Comparison of ENCODE assay signal across 10 cellular contexts in genomic region chr14:77738559-77739250, GRCh38. TPM values are rescaled to one million over a fixed set of nuclear protein-coding genes. Genes with fewer than 3 reads are reported as not detected.
DNase-seq lines count a peak whose midpoint lies in the region; ATAC-seq, FAIRE-seq and TF ChIP-seq lines count a peak whose summit lies in the region.
"Had no signal": no experiment of that assay in that cellular context is flagged by ENCODE, and none has a peak within 500 bp of the region (broad histone marks: within the 10 kb centered on the region; RNA-seq: fewer than 3 reads in every experiment).

No MANE protein-coding gene starts in this region.

- 95% methylated on average over 7 of the region's 7 CpGs for WGBS in smooth muscle cell (ENCODE audit: low lambda C conversion rate)

- H3K36me3 ChIP-seq in smooth muscle cell (ENCODE audit: low read depth) (peaks cover 33% of the 10 kb centered on the region), kidney (ENCODE audit: control insufficient read depth in 1 of 2, insufficient read depth in 2 of 2, low read length in 2 of 2) (peaks cover 27 to 38% of the 10 kb centered on the region in 2 donors)

- H3K27me3 ChIP-seq in smooth muscle cell (ENCODE audit: low read depth), result no peaks in the 10 kb centered on the region

- H2AFZ ChIP-seq in smooth muscle cell (ENCODE audit: low read depth), result no peak overlapping the region

- intact Hi-C loops in left ventricle myocardium superior (cut with micrococcal nuclease) (no loop called here), kidney (cut with DNase I) (no loop called here)

- H3K27ac ChIP-seq in smooth muscle cell (ENCODE audit: low read depth) (no peak overlapping the region), kidney (ENCODE audit: low read depth in 2 of 2, low read length in 2 of 2) (no peak overlapping the region)

- H3K9me3 ChIP-seq in smooth muscle cell (replicated peaks; ENCODE audit: low read depth) (no peaks in the 10 kb centered on the region), kidney (ENCODE audit: control insufficient read depth in 1 of 2, low read length in 2 of 2) (no peaks in the 10 kb centered on the region)

- no peaks in the 10 kb centered on the region for H3F3A ChIP-seq in smooth muscle cell (ENCODE audit: low read depth)

- TF ChIP-seq CTCF in smooth muscle cell (IDR thresholded peaks at IDR 0.05; ENCODE audit: borderline replicate concordance, insufficient read depth, poor library complexity, severe bottlenecking) (no peak), kidney (IDR thresholded peaks at IDR 0.05; ENCODE audit: borderline replicate concordance, extremely low read depth, insufficient read depth) (no peak)

- no peak overlapping the region for H3K4me2 ChIP-seq in smooth muscle cell

- H4K20me1 ChIP-seq in smooth muscle cell (ENCODE audit: low read depth), result peaks cover 41% of the 10 kb centered on the region

- FAIRE-seq in kidney (lab: Jason Lieb, UNC), result no peak

- H3K4me1 ChIP-seq in smooth muscle cell (ENCODE audit: low read depth), result no peaks in the 10 kb centered on the region
- H3K4me1 ChIP-seq in kidney (ENCODE audit: control insufficient read depth in 1 of 2, insufficient read depth in 1 of 2, low read depth in 1 of 2, low read length in 2 of 2), result no peaks in the 10 kb centered on the region

- DNase-seq in AG08395 (ENCODE audit: low spot score) (peak; percentile 7), left ventricle myocardium superior (peak; percentile 35), smooth muscle cell (lab: John Stamatoyannopoulos, UW; ENCODE audit: unreplicated experiment) (no peak), kidney (no peak)
- DNase-seq in activated CD4-positive, alpha-beta T cell treated with anti-CD3 and anti-CD28 coated beads, Interleukin-2, amount 50 U/mL, for 48 hours, result peak; percentile 26 to 41
- no peak for DNase-seq in stimulated activated CD4-positive, alpha-beta T cell treated with anti-CD3 and anti-CD28 coated beads, Interleukin-1b, Interleukin-23, amount 100 ng/mL, for 48 hours
- DNase-seq: DMS 273 treated with DMSO at 0.1 percent for 48 hours, NCI-H1105 treated with DMSO at 0.1 percent for 48 hours had no signal

- H3K4me3 ChIP-seq in smooth muscle cell, result no peak overlapping the region
- no peak overlapping the region for H3K4me3 ChIP-seq in kidney (ENCODE audit: low read length in 2 of 2)

- no peak overlapping the region for H3K9ac ChIP-seq in smooth muscle cell (ENCODE audit: low read depth)
- H3K9ac ChIP-seq in kidney (ENCODE audit: low read length in 2 of 2), result no peak overlapping the region

- peak; percentile 88 for ATAC-seq in GM18499 (IDR thresholded peaks at IDR 0.05; ENCODE audit: insufficient read depth, unreplicated experiment)
- peak; percentile 61 for ATAC-seq in left ventricle myocardium superior
- no peak for ATAC-seq in HG03045 (IDR thresholded peaks at IDR 0.05; ENCODE audit: unreplicated experiment)

- peaks cover 29% of the 10 kb centered on the region for H3K79me2 ChIP-seq in smooth muscle cell (ENCODE audit: low read depth)

RNA-seq across cellular contexts. Expression of gene SNW1, which starts 22.3 kb away (rescaled TPM):
- total RNA-seq in left ventricle myocardium superior (49.8 TPM), smooth muscle cell (51.6 and 88.2 TPM in 2 replicates), kidney (63.9 TPM)
- polyA plus RNA-seq in smooth muscle cell (58.4 and 70.1 TPM in 2 replicates), kidney (ENCODE audit: insufficient read depth, low read depth, low replicate concordance) (37.8 TPM)

RNA-seq across cellular contexts. Expression of gene SLIRP, which starts 30.8 kb away (rescaled TPM):
- total RNA-seq in left ventricle myocardium superior (201 TPM), smooth muscle cell (655 and 735 TPM in 2 replicates), kidney (91.6 TPM)
- polyA plus RNA-seq in smooth muscle cell (577 and 681 TPM in 2 replicates), kidney (ENCODE audit: insufficient read depth, low read depth, low replicate concordance) (418 TPM)

RNA-seq across cellular contexts. Expression of gene ALKBH1, which starts 30.9 kb away (rescaled TPM):
- total RNA-seq in left ventricle myocardium superior (12.8 TPM), smooth muscle cell (15.0 and 18.7 TPM in 2 replicates), kidney (10.5 TPM)
- polyA plus RNA-seq in smooth muscle cell (11.3 and 12.9 TPM in 2 replicates), kidney (ENCODE audit: insufficient read depth, low read depth, low replicate concordance) (11.5 TPM)

Comparison
In these comparisons a context has a peak if more than half of its experiments do, and no peak if none do; other contexts are left out.
1. DNase-seq: peak in AG08395 (single experiment), activated CD4-positive, alpha-beta T cell treated with anti-CD3 and anti-CD28 coated beads, Interleukin-2, amount 50 U/mL, for 48 hours (2 of 2) and left ventricle myocardium superior (single experiment); none in smooth muscle cell (single experiment), kidney (single experiment) and stimulated activated CD4-positive, alpha-beta T cell treated with anti-CD3 and anti-CD28 coated beads, Interleukin-1b, Interleukin-23, amount 100 ng/mL, for 48 hours (single experiment).